In genomic region chr7:73839743-73840714, GRCh38 we compare ENCODE assay signal across 1 cellular context.
TF ChIP-seq lines count a peak whose summit lies in the region.

No MANE protein-coding gene starts in this region.

TF ChIP-seq in GM12878, 131 proteins besides CTCF, POLR2A, EP300 and RAD21:
- TF ChIP-seq IRF4 (IDR thresholded peaks at IDR 0.05; ENCODE audit: low read depth, low read length) (no peak), CHD2 (IDR thresholded peaks at IDR 0.05; ENCODE audit: borderline replicate concordance, low read depth, low read length) (no peak), HDAC6 (IDR thresholded peaks at IDR 0.05; ENCODE audit: unreplicated experiment) (no peak), ETV6 (conservative IDR thresholded peaks at IDR 0.05 in 1 of 2, IDR thresholded peaks at IDR 0.05 in 1 of 2; ENCODE audit: borderline replicate concordance in 1 of 2, low read depth in 1 of 2) (no peak), GATAD2B (conservative IDR thresholded peaks at IDR 0.05; ENCODE audit: low read depth) (no peak), IRF5 (IDR thresholded peaks at IDR 0.05; ENCODE audit: borderline replicate concordance) (no peak), KLF5 (IDR thresholded peaks at IDR 0.05; ENCODE audit: partially characterized antibody) (no peak), PAX8 (IDR thresholded peaks at IDR 0.05) (no peak), TAF1 (IDR thresholded peaks at IDR 0.05; ENCODE audit: borderline replicate concordance, low read depth, low read length) (no peak), NFYA (IDR thresholded peaks at IDR 0.05; ENCODE audit: borderline replicate concordance, low read depth, low read length) (no peak)
- TF ChIP-seq, protein P1, sequence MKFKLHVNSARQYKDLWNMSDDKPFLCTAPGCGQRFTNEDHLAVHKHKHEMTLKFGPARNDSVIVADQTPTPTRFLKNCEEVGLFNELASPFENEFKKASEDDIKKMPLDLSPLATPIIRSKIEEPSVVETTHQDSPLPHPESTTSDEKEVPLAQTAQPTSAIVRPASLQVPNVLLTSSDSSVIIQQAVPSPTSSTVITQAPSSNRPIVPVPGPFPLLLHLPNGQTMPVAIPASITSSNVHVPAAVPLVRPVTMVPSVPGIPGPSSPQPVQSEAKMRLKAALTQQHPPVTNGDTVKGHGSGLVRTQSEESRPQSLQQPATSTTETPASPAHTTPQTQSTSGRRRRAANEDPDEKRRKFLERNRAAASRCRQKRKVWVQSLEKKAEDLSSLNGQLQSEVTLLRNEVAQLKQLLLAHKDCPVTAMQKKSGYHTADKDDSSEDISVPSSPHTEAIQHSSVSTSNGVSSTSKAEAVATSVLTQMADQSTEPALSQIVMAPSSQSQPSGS (IDR thresholded peaks at IDR 0.05; ENCODE audit: low read length): no peak
